9 cellular contexts compared by ENCODE assay signal in genomic region chr14:52380294-52380693, GRCh38.
DNase-seq lines count a peak whose midpoint lies in the region; ATAC-seq, FAIRE-seq and TF ChIP-seq lines count a peak whose summit lies in the region.
"Had no signal": no experiment of that assay in that cellular context is flagged by ENCODE, and none has a peak within 500 bp of the region (broad histone marks: within the 10 kb centered on the region; RNA-seq: fewer than 3 reads in every experiment).

No MANE protein-coding gene starts in this region.

- ATAC-seq in GM19468 (IDR thresholded peaks at IDR 0.05; ENCODE audit: extremely low read depth, unreplicated experiment) (peak; percentile 94), HG03139 (IDR thresholded peaks at IDR 0.05; ENCODE audit: unreplicated experiment) (peak; percentile 97), aorta (ENCODE audit: low FRiP score) (no peak)

- H3K36me3 ChIP-seq in aorta (ENCODE audit: control insufficient read depth in 1 of 2, insufficient read depth in 2 of 2, low read length in 1 of 2): no peaks in the 10 kb centered on the region

- H3K4me3 ChIP-seq in epithelial cell of esophagus (ENCODE audit: low read length): no peak overlapping the region
- H3K4me3 ChIP-seq in lower leg skin (ENCODE audit: low read depth, poor library complexity, severe bottlenecking): no peak overlapping the region
- no peak overlapping the region for H3K4me3 ChIP-seq in aorta (ENCODE audit: low read length in 2 of 2)

- H3K27me3 Mint-ChIP-seq in chondrocyte (ENCODE audit: low read depth): no peaks in the 10 kb centered on the region

- peaks cover 8% of the 10 kb centered on the region for H3K36me3 Mint-ChIP-seq in chondrocyte (ENCODE audit: low read depth)

- FAIRE-seq in GM12891 (lab: Jason Lieb, UNC): no peak

- H3K4me1 Mint-ChIP-seq in chondrocyte (ENCODE audit: low read depth): no peaks in the 10 kb centered on the region

- peaks cover 1% of the 10 kb centered on the region for H3K9me3 ChIP-seq in aorta (ENCODE audit: control insufficient read depth, low read length)

- TF ChIP-seq CTCF in epithelial cell of esophagus (IDR thresholded peaks at IDR 0.05; ENCODE audit: insufficient read depth, low read depth, low read length, missing control alignments) (no peak), lower leg skin (IDR thresholded peaks at IDR 0.05) (no peak), chondrocyte (IDR thresholded peaks at IDR 0.05) (no peak)

- H3K4me1 ChIP-seq in aorta (ENCODE audit: control insufficient read depth in 1 of 2, insufficient read depth in 2 of 2, low read length in 2 of 2): no peaks in the 10 kb centered on the region

- peak; percentile 6 for DNase-seq in GM12891 (ENCODE audit: insufficient read length, low spot score)
- peak; percentile 58 for DNase-seq in epithelial cell of esophagus (ENCODE audit: low read depth)
- DNase-seq in foreskin melanocyte: no peak
- no peak for DNase-seq in lower leg skin (ENCODE audit: low spot score in 2 of 2)
- DNase-seq in chondrocyte (ENCODE audit: low spot score): no peak
- DNase-seq in aorta: no peak

- H3K9me3 Mint-ChIP-seq in chondrocyte (ENCODE audit: low read depth): peaks cover 15% of the 10 kb centered on the region

- no peak overlapping the region for H3K27ac Mint-ChIP-seq in chondrocyte (ENCODE audit: unreplicated experiment)

- H3K4me3 Mint-ChIP-seq in chondrocyte (ENCODE audit: unreplicated experiment): no peak overlapping the region

- H3K27ac ChIP-seq in aorta (ENCODE audit: low read depth in 1 of 2, low read length in 2 of 2): no peak overlapping the region
- H3K27ac ChIP-seq: KMS-11 had no signal

- intact Hi-C loops in lower leg skin (cut with DNase I; ENCODE audit: low total_unique reads): no loop called here
- intact Hi-C loops in aorta (cut with DNase I): no loop called here

- TF ChIP-seq POLR2A in GM12891 (IDR thresholded peaks at IDR 0.05; ENCODE audit: low read depth, low read length) (no peak), lower leg skin (IDR thresholded peaks at IDR 0.05) (no peak)

- H3K27me3 ChIP-seq in aorta (ENCODE audit: control insufficient read depth in 1 of 2, insufficient read depth in 2 of 2, low read length in 1 of 2): no peaks in the 10 kb centered on the region

TF ChIP-seq in GM12891, 5 proteins besides CTCF, POLR2A, EP300 and RAD21:
- TF ChIP-seq TAF1 (IDR thresholded peaks at IDR 0.05; ENCODE audit: low read depth, low read length): no peak
- TF ChIP-seq PAX5 (IDR thresholded peaks at IDR 0.05; ENCODE audit: insufficient read depth, low read length, severe bottlenecking): no peak
- no peak for TF ChIP-seq POU2F2 (IDR thresholded peaks at IDR 0.05; ENCODE audit: low read depth, low read length)
- TF ChIP-seq POLR2AphosphoS5 (IDR thresholded peaks at IDR 0.05; ENCODE audit: low read depth, low read length): no peak
- no peak for TF ChIP-seq SPI1 (IDR thresholded peaks at IDR 0.05; ENCODE audit: low read depth, low read length)

Comparison
In these comparisons a context has a peak if more than half of its experiments do, and no peak if none do; other contexts are left out.
1. DNase-seq: peak in GM12891 (single experiment) and epithelial cell of esophagus (single experiment); none in foreskin melanocyte (single experiment), lower leg skin (0 of 2), chondrocyte (single experiment) and aorta (0 of 2).